8 cellular contexts compared by ENCODE assay signal in the genomic region with DNA sequence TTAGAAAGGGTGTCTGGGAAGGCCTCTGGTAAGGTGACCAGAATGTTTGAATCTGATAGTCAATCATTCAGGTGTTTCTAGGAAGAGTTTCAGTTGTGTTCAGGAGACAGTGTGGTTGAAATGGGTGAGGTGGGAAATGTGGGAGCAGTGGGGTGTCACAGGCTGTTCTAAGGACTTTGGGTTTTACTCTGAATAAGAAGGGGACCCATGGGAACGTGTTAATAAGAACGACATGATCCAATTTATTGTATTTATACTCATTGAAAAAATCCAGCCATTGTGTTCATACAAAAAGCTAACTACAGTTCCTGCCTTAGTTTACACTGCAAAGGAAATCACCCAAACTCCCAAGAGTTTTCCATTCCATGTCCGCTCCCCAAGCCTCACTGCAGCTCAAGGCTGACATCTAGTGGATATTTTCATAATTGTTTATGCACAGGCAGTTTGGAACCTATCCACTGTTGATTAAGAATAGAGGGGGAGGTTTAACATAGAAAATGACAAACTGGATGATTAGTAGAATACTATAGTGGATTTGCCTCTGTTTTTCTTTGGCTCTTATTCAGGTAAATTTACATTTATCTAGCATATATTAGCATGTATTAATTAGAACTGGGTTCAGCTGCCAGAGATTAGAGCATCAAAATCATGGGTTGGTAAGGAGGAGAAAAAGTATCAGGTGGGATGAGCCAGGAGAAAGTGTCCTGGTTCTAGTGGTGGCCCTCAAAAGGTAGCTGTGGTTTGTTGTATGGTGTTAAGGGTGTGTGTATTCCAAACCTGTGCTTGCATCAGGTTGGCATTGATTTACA. TPM values are rescaled to one million over a fixed set of nuclear protein-coding genes. Genes with fewer than 3 reads are reported as not detected.
DNase-seq lines count a peak whose midpoint lies in the region; ATAC-seq and TF ChIP-seq lines count a peak whose summit lies in the region.

No MANE protein-coding gene starts in this region.

- peak overlapping the region; percentile 25 for H3K4me3 Mint-ChIP-seq in natural killer cell
- H3K4me3 Mint-ChIP-seq in natural killer cell treated with Interleukin-12 subunit alpha and Interleukin-12 subunit beta and Interleukin-15 and Interleukin-18, amount 100 ng/mL, for 72 hours = no peak overlapping the region

- WGBS in prostate gland = 5% methylated on average over 3 of the region's 3 CpGs

- intact Hi-C loops in natural killer cell (cut with micrococcal nuclease) (loop anchor here (5.0 to 10.0 kb wide), 2 partner anchors 241 to 273 kb away; a partner anchor contains a TSS), prostate gland (cut with DNase I) (loop anchor here (5.0 to 10.0 kb wide), 5 partner anchors 121 to 1411 kb away; a partner anchor contains a TSS)

- H3K27ac Mint-ChIP-seq in natural killer cell = no peak overlapping the region
- no peak overlapping the region for H3K27ac Mint-ChIP-seq in natural killer cell treated with Interleukin-12 subunit alpha and Interleukin-12 subunit beta and Interleukin-15 and Interleukin-18, amount 100 ng/mL, for 72 hours

- H3K9me3 ChIP-seq in WERI-Rb-1 (ENCODE audit: severe bottlenecking) (no peaks in the 10 kb centered on the region), prostate gland (no peaks in the 10 kb centered on the region)

- DNase-seq in natural killer cell = no peak
- no peak for DNase-seq in natural killer cell treated with Interleukin-12 subunit alpha and Interleukin-12 subunit beta and Interleukin-15 and Interleukin-18, amount 100 ng/mL, for 72 hours (ENCODE audit: low spot score)
- DNase-seq in H7 = peak; percentile 51
- peak; percentile 43 for DNase-seq in NCI-H1694 (lab: John Stamatoyannopoulos, UW)
- DNase-seq in WERI-Rb-1 = peak; percentile 56
- DNase-seq in glomerular visceral epithelial cell (ENCODE audit: extremely low spot score) = peak; percentile 72
- DNase-seq in prostate gland (ENCODE audit: low spot score) = peak; percentile 22
- no peak for DNase-seq in mesenteric fat pad (ENCODE audit: low spot score)

- H3K9me3 Mint-ChIP-seq in natural killer cell = no peaks in the 10 kb centered on the region
- H3K9me3 Mint-ChIP-seq in natural killer cell treated with Interleukin-12 subunit alpha and Interleukin-12 subunit beta and Interleukin-15 and Interleukin-18, amount 100 ng/mL, for 72 hours = no peaks in the 10 kb centered on the region

- no peak overlapping the region for H3K4me3 ChIP-seq in H7 (ENCODE audit: insufficient read depth, low read depth, low read length)
- H3K4me3 ChIP-seq in WERI-Rb-1 (ENCODE audit: low read depth, low read length) = no peak overlapping the region
- H3K4me3 ChIP-seq in prostate gland = no peak overlapping the region

- TF ChIP-seq CTCF in natural killer cell (IDR thresholded peaks at IDR 0.05) (peak; percentile 84), WERI-Rb-1 (IDR thresholded peaks at IDR 0.05; ENCODE audit: low read depth, low read length) (peak; percentile 66), prostate gland (IDR thresholded peaks at IDR 0.05) (peak; percentile 57 to 81 (median 74))

- H3K27me3 Mint-ChIP-seq in natural killer cell (ENCODE audit: low read depth in 2 of 2) = no peaks in the 10 kb centered on the region
- no peaks in the 10 kb centered on the region for H3K27me3 Mint-ChIP-seq in natural killer cell treated with Interleukin-12 subunit alpha and Interleukin-12 subunit beta and Interleukin-15 and Interleukin-18, amount 100 ng/mL, for 72 hours

- H3K27me3 ChIP-seq in H7 (ENCODE audit: control insufficient read depth, insufficient read depth, low read length) = no peaks in the 10 kb centered on the region; the same call in 1 of the 2 replicates
- H3K27me3 ChIP-seq in WERI-Rb-1 (ENCODE audit: insufficient read depth, low read depth, severe bottlenecking) = no peaks in the 10 kb centered on the region
- H3K27me3 ChIP-seq in prostate gland (replicated peaks; ENCODE audit: insufficient read depth) = no peaks in the 10 kb centered on the region

- H3K27ac ChIP-seq in WERI-Rb-1 (no peak overlapping the region), prostate gland (no peak overlapping the region)

- peaks cover 23 to 25% of the 10 kb centered on the region in 2 donors for H3K4me1 Mint-ChIP-seq in natural killer cell
- peaks cover 18 to 20% of the 10 kb centered on the region in 2 donors for H3K4me1 Mint-ChIP-seq in natural killer cell treated with Interleukin-12 subunit alpha and Interleukin-12 subunit beta and Interleukin-15 and Interleukin-18, amount 100 ng/mL, for 72 hours (ENCODE audit: low read depth in 2 of 2)

- no peaks in the 10 kb centered on the region for H3K4me1 ChIP-seq in prostate gland (replicated peaks)

- TF ChIP-seq POLR2A in prostate gland (IDR thresholded peaks at IDR 0.05) = no peak

- H3K36me3 Mint-ChIP-seq in natural killer cell = no peaks in the 10 kb centered on the region
- H3K36me3 Mint-ChIP-seq in natural killer cell treated with Interleukin-12 subunit alpha and Interleukin-12 subunit beta and Interleukin-15 and Interleukin-18, amount 100 ng/mL, for 72 hours = no peaks in the 10 kb centered on the region

- peak in 2 of 3 donors; percentile 37 to 43 for ATAC-seq in natural killer cell
- ATAC-seq in natural killer cell treated with Interleukin-12 subunit alpha and Interleukin-12 subunit beta and Interleukin-15 and Interleukin-18, amount 100 ng/mL, for 72 hours = no peak

- H3K36me3 ChIP-seq in H7 (replicated peaks; ENCODE audit: control insufficient read depth, insufficient read depth, low read length) = no peaks in the 10 kb centered on the region
- no peaks in the 10 kb centered on the region for H3K36me3 ChIP-seq in WERI-Rb-1
- H3K36me3 ChIP-seq in prostate gland = no peaks in the 10 kb centered on the region

RNA-seq across cellular contexts. Expression of a gene that starts 17.7 kb away (rescaled TPM):
- total RNA-seq in natural killer cell (under 1 TPM; 0.21 to 0.63 (median 0.41) TPM), prostate gland (1 to 10 TPM in 1 of 2 donors, under 1 TPM in 1; 0.50 to 1.2 TPM), mesenteric fat pad (0.26 TPM)
- under 1 TPM; 0.31 to 0.48 TPM for total RNA-seq in natural killer cell treated with Interleukin-12 subunit alpha and Interleukin-12 subunit beta and Interleukin-15 and Interleukin-18, amount 100 ng/mL, for 72 hours
- 1.6 and 3.1 TPM in 2 replicates for total RNA-seq in H7 (2014; rRNA removed; shearing (Covaris generic))

Comparison
In these comparisons a context has a peak if more than half of its experiments do, and no peak if none do; other contexts are left out.
1. ATAC-seq: peak in natural killer cell (2 of 3); none in natural killer cell treated with Interleukin-12 subunit alpha and Interleukin-12 subunit beta and Interleukin-15 and Interleukin-18, amount 100 ng/mL, for 72 hours (0 of 2).
2. DNase-seq: peak in H7 (single experiment), NCI-H1694 (single experiment), WERI-Rb-1 (single experiment), glomerular visceral epithelial cell (single experiment) and prostate gland (single experiment); none in natural killer cell (single experiment), natural killer cell treated with Interleukin-12 subunit alpha and Interleukin-12 subunit beta and Interleukin-15 and Interleukin-18, amount 100 ng/mL, for 72 hours (single experiment) and mesenteric fat pad (single experiment).
3. Peak in every context shown above with its lines, with median percentiles within 50 percentile points of each other: CTCF ChIP-seq.